18 cellular contexts compared by ENCODE assay signal in the genomic region with DNA sequence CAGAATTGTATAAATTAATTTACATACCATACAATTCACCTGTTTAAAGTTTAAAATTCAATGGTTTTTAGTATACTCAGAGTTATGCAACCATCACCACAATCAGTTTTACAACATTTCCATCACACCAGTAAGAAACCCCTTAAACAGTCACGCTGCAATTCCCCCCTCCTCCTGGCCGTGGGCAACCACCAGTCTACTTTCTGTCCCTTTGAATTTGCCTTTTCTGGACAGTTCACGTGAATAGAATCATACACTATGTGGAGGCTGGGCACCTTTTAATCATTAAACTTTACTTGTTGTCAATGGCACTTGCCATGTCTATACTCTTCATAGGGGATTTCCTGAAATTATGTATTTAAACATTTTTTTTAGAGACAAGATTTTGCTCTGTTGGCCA. TPM values are rescaled to one million over a fixed set of nuclear protein-coding genes. Genes with fewer than 3 reads are reported as not detected.
A peak's percentile ranks its signal among the peaks of the same experiment; 100 is the strongest.
DNase-seq lines count a peak whose midpoint lies in the region; ATAC-seq, FAIRE-seq and TF ChIP-seq lines count a peak whose summit lies in the region.
"Had no signal": no experiment of that assay in that cellular context is flagged by ENCODE, and none has a peak within 500 bp of the region (broad histone marks: within the 10 kb centered on the region; RNA-seq: fewer than 3 reads in every experiment).

No MANE protein-coding gene starts in this region.

- H3K4me1 Mint-ChIP-seq in activated CD8-positive, alpha-beta T cell treated with anti-CD3 and anti-CD28 coated beads for 36 hours (ENCODE audit: low read depth) = no peaks in the 10 kb centered on the region
- H3K4me1 Mint-ChIP-seq: neural crest cell had no signal

- POLR2A ChIA-PET in A549 (lab: Yijun Ruan, JAX) = no interaction called here
- POLR2A ChIA-PET in activated CD8-positive, alpha-beta T cell treated with anti-CD3 and anti-CD28 coated beads for 36 hours (lab: Charles Lee) = no interaction called here
- POLR2A ChIA-PET in RWPE1 (lab: Yijun Ruan, JAX; ENCODE audit: low non-redundant PET) = no interaction called here

- H3K27ac Mint-ChIP-seq in activated CD8-positive, alpha-beta T cell treated with anti-CD3 and anti-CD28 coated beads for 36 hours = no peak overlapping the region

- in situ Hi-C loops in GM23248 (cut with MboI) = no loop called here

- H3K9me2 ChIP-seq in GM23248 (ENCODE audit: insufficient read depth) = no peaks in the 10 kb centered on the region

- H3K4me1 ChIP-seq in A549 = peaks cover 11% of the 10 kb centered on the region
- H3K4me1 ChIP-seq in GM23248 (ENCODE audit: insufficient read depth) = no peaks in the 10 kb centered on the region
- H3K4me1 ChIP-seq: breast epithelium had no signal

- H3K4me3 Mint-ChIP-seq in activated CD8-positive, alpha-beta T cell treated with anti-CD3 and anti-CD28 coated beads for 36 hours = no peak overlapping the region
- H3K4me3 Mint-ChIP-seq: neural crest cell had no signal

- no peaks in the 10 kb centered on the region for H3F3A ChIP-seq in GM23248 (ENCODE audit: insufficient read depth)

- no peak overlapping the region for H3K27ac ChIP-seq in A549
- peak overlapping the region; percentile 82 for H3K27ac ChIP-seq in HL-60 (replicated peaks)
- H3K27ac ChIP-seq in GM23248 = no peak overlapping the region
- no peak overlapping the region for H3K27ac ChIP-seq in RWPE1
- H3K27ac ChIP-seq: breast epithelium had no signal

- ATAC-seq in A549 (peak in 1 of 2 experiments; percentile 55; a peak in 3 of 6 replicates), GM19025 (IDR thresholded peaks at IDR 0.05; ENCODE audit: low read depth, unreplicated experiment) (peak; percentile 85), HG02610 (IDR thresholded peaks at IDR 0.05; ENCODE audit: unreplicated experiment) (peak; percentile 54)
- no peak for ATAC-seq in activated CD8-positive, alpha-beta T cell treated with anti-CD3 and anti-CD28 coated beads for 36 hours
- ATAC-seq: HepG2, left ventricle myocardium superior had no signal

- no peak overlapping the region for H2AFZ ChIP-seq in GM23248

- CTCF ChIA-PET in A549 (lab: Yijun Ruan, JAX) (no interaction called here), RWPE1 (lab: Yijun Ruan, JAX) (no interaction called here)
- CTCF ChIA-PET in activated CD8-positive, alpha-beta T cell treated with anti-CD3 and anti-CD28 coated beads for 36 hours (lab: Charles Lee) = no interaction called here

- no peaks in the 10 kb centered on the region for H3K36me3 Mint-ChIP-seq in activated CD8-positive, alpha-beta T cell treated with anti-CD3 and anti-CD28 coated beads for 36 hours (ENCODE audit: low read depth)

- intact Hi-C loops in activated CD8-positive, alpha-beta T cell treated with anti-CD3 and anti-CD28 coated beads for 36 hours (cut with micrococcal nuclease) = no loop called here

- TF ChIP-seq CTCF in A549 (IDR thresholded peaks at IDR 0.05) (no peak), HL-60 (IDR thresholded peaks at IDR 0.05; ENCODE audit: insufficient read depth, low read length) (no peak), RWPE1 (conservative IDR thresholded peaks at IDR 0.05; ENCODE audit: low read depth) (no peak)
- TF ChIP-seq CTCF in activated CD8-positive, alpha-beta T cell treated with anti-CD3 and anti-CD28 coated beads for 36 hours (IDR thresholded peaks at IDR 0.05) = no peak

- H3K9me3 ChIP-seq in A549 = no peaks in the 10 kb centered on the region; the same call in 2 of the 3 replicates
- H3K9me3 ChIP-seq in GM23248 (ENCODE audit: low read depth) = no peaks in the 10 kb centered on the region
- H3K9me3 ChIP-seq: breast epithelium had no signal

- H3K9me3 Mint-ChIP-seq in activated CD8-positive, alpha-beta T cell treated with anti-CD3 and anti-CD28 coated beads for 36 hours = peaks cover 2% of the 10 kb centered on the region

- no peaks in the 10 kb centered on the region for H3K79me2 ChIP-seq in GM23248 (ENCODE audit: insufficient read depth)

- no peak for FAIRE-seq in A549 (lab: Jason Lieb, UNC)
- FAIRE-seq: A204.1, HepG2 had no signal

- H3K4me2 ChIP-seq in A549 (peak overlapping the region; percentile 39), GM23248 (ENCODE audit: unreplicated experiment) (no peak overlapping the region)

- H3K36me3 ChIP-seq in GM23248 (ENCODE audit: low read depth) = no peaks in the 10 kb centered on the region
- H3K36me3 ChIP-seq: breast epithelium had no signal

- H3K4me3 ChIP-seq in A549 = no peak overlapping the region
- H3K4me3 ChIP-seq in HL-60 (replicated peaks; ENCODE audit: insufficient read depth, low read length) = no peak overlapping the region
- H3K4me3 ChIP-seq in GM23248 = no peak overlapping the region
- H3K4me3 ChIP-seq: breast epithelium had no signal

- no peak for TF ChIP-seq EP300 in A549 (IDR thresholded peaks at IDR 0.05)

- DNase-seq in A549 (ENCODE audit: low read depth in 1 of 2, low spot score in 1 of 2) = no peak
- peak; percentile 58 to 68 for DNase-seq in HL-60 (ENCODE audit: low read depth in 1 of 2, low spot score in 1 of 2)
- DNase-seq in GM23248 = no peak
- no peak for DNase-seq in activated CD8-positive, alpha-beta T cell treated with anti-CD3 and anti-CD28 coated beads for 36 hours
- DNase-seq in DMS153 treated with DMSO at 0.1 percent for 48 hours (lab: John Stamatoyannopoulos, UW; ENCODE audit: unreplicated experiment) = no peak
- no peak for DNase-seq in RWPE1 (ENCODE audit: low spot score)
- DNase-seq: activated CD4-positive, alpha-beta T cell treated with anti-CD3 and anti-CD28 coated beads, Interleukin-2, amount 50 U/mL, for 1 hour; activated naive CD4-positive, alpha-beta T cell; DMS 273 treated with DMSO at 0.1 percent for 48 hours; left ventricle myocardium superior; NCI-H1694 treated with DMSO at 0.1 percent for 48 hours; OCI-M1 had no signal

- no peaks in the 10 kb centered on the region for H3K27me3 ChIP-seq in HL-60 (ENCODE audit: insufficient read depth, poor library complexity, severe bottlenecking)
- H3K27me3 ChIP-seq in GM23248 (replicated peaks; ENCODE audit: insufficient read depth) = no peaks in the 10 kb centered on the region
- H3K27me3 ChIP-seq: breast epithelium had no signal

- TF ChIP-seq POLR2A in A549 (IDR thresholded peaks at IDR 0.05; ENCODE audit: low read length) = no peak

- H3K27me3 Mint-ChIP-seq in activated CD8-positive, alpha-beta T cell treated with anti-CD3 and anti-CD28 coated beads for 36 hours = peaks cover 3% of the 10 kb centered on the region

- 9% methylated on average over 3 of the region's 3 CpGs for WGBS in A549 (ENCODE audit: missing lambda C conversion rate)
- WGBS in GM23248 (ENCODE audit: low coverage in 1 of 2, low lambda C conversion rate in 2 of 2, missing lambda C conversion rate in 2 of 2), 2 experiments = 71% methylated on average over 3 of the region's 3 CpGs

- H3K9ac ChIP-seq in GM23248 = no peak overlapping the region

- no peaks in the 10 kb centered on the region for H4K20me1 ChIP-seq in GM23248 (ENCODE audit: insufficient read depth)

- TF ChIP-seq RAD21 in A549 (conservative IDR thresholded peaks at IDR 0.05 in 1 of 2, IDR thresholded peaks at IDR 0.05 in 1 of 2) = no peak

TF ChIP-seq in A549, 52 proteins besides CTCF, POLR2A, EP300 and RAD21 (continues in another document):
- no peak for TF ChIP-seq CHD4 (IDR thresholded peaks at IDR 0.05; ENCODE audit: borderline replicate concordance)
- TF ChIP-seq, protein P1, sequence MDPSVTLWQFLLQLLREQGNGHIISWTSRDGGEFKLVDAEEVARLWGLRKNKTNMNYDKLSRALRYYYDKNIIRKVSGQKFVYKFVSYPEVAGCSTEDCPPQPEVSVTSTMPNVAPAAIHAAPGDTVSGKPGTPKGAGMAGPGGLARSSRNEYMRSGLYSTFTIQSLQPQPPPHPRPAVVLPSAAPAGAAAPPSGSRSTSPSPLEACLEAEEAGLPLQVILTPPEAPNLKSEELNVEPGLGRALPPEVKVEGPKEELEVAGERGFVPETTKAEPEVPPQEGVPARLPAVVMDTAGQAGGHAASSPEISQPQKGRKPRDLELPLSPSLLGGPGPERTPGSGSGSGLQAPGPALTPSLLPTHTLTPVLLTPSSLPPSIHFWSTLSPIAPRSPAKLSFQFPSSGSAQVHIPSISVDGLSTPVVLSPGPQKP (IDR thresholded peaks at IDR 0.05; ENCODE audit: low read depth, low read length) = no peak
- TF ChIP-seq HEYL (CRISPR knock-in tag; IDR thresholded peaks at IDR 0.05) = no peak
- no peak for TF ChIP-seq JUN (IDR thresholded peaks at IDR 0.05)
- TF ChIP-seq RNF2 (IDR thresholded peaks at IDR 0.05; ENCODE audit: borderline replicate concordance, low read depth) = no peak
- TF ChIP-seq, protein P2, sequence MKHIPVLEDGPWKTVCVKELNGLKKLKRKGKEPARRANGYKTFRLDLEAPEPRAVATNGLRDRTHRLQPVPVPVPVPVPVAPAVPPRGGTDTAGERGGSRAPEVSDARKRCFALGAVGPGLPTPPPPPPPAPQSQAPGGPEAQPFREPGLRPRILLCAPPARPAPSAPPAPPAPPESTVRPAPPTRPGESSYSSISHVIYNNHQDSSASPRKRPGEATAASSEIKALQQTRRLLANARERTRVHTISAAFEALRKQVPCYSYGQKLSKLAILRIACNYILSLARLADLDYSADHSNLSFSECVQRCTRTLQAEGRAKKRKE (CRISPR knock-in tag; IDR thresholded peaks at IDR 0.05; ENCODE audit: low read depth) = no peak
- TF ChIP-seq HDAC2 (IDR thresholded peaks at IDR 0.05) = no peak
- TF ChIP-seq MAFK (IDR thresholded peaks at IDR 0.05; ENCODE audit: partially characterized antibody) = no peak
- no peak for TF ChIP-seq FOSL2 (IDR thresholded peaks at IDR 0.05)
- TF ChIP-seq FOSL2 (CRISPR knock-in tag; IDR thresholded peaks at IDR 0.05) = no peak
- TF ChIP-seq HOXB13 (CRISPR knock-in tag; IDR thresholded peaks at IDR 0.05; ENCODE audit: low read depth) = no peak
- no peak for TF ChIP-seq BHLHE40 (IDR thresholded peaks at IDR 0.05; ENCODE audit: low read depth, low read length)
- TF ChIP-seq, protein P3, sequence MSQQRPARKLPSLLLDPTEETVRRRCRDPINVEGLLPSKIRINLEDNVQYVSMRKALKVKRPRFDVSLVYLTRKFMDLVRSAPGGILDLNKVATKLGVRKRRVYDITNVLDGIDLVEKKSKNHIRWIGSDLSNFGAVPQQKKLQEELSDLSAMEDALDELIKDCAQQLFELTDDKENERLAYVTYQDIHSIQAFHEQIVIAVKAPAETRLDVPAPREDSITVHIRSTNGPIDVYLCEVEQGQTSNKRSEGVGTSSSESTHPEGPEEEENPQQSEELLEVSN (IDR thresholded peaks at IDR 0.05; ENCODE audit: borderline replicate concordance, low read depth) = no peak
- TF ChIP-seq KDM1A (IDR thresholded peaks at IDR 0.05; ENCODE audit: low read depth) = no peak

RNA-seq across cellular contexts. Expression of a gene that starts 20.1 kb away (rescaled TPM):
- polyA plus RNA-seq in A549 (2011; rRNA removed) (21.8 and 24.5 TPM in 2 replicates), A549 (2017; fragmentation: RNase III; extraction: RNeasy Plus Mini Kit Qiagen cat#74134 plus additional on column Dnase treatment) (23.6 to 25.5 TPM (median 25.2 TPM) in 3 replicates), GM23248 (2016; fragmentation: Nextera tagmentation; extraction: Ambion mirVana) (70.8 and 73.3 TPM in 2 replicates)
- 10.1 and 10.5 TPM in 2 replicates for polyA plus RNA-seq in A549 (2012; cell fraction: cytosol; rRNA removed)
- 4.0 and 7.3 TPM in 2 replicates for polyA plus RNA-seq in A549 (2012; cell fraction: nucleus; rRNA removed)
- 9.5 and 11.4 TPM in 2 replicates for polyA minus RNA-seq in A549 (2011; rRNA and poly(A)+ RNA removed)
- total RNA-seq in GM23248 (2014; rRNA removed; shearing (Covaris generic)) = 41.6 and 46.4 TPM in 2 replicates
- 1 to 10 TPM; 8.9 to 9.6 TPM for total RNA-seq in activated CD8-positive, alpha-beta T cell treated with anti-CD3 and anti-CD28 coated beads for 36 hours

Comparison
In these comparisons a context has a peak if more than half of its experiments do, and no peak if none do; other contexts are left out.
1. DNase-seq: peak in HL-60 (2 of 2); none in A549 (0 of 2), GM23248 (single experiment), activated CD8-positive, alpha-beta T cell treated with anti-CD3 and anti-CD28 coated beads for 36 hours (single experiment), DMS153 treated with DMSO at 0.1 percent for 48 hours (single experiment) and RWPE1 (single experiment).